Comparison of ENCODE assay signal across 28 cellular contexts in genomic region chr15:48672206-48672605, GRCh38. TPM values are rescaled to one million over a fixed set of nuclear protein-coding genes. Genes with fewer than 3 reads are reported as not detected.
DNase-seq lines count a peak whose midpoint lies in the region; ATAC-seq, FAIRE-seq and TF ChIP-seq lines count a peak whose summit lies in the region.
"Had no signal": no experiment of that assay in that cellular context is flagged by ENCODE, and none has a peak within 500 bp of the region (broad histone marks: within the 10 kb centered on the region; RNA-seq: fewer than 3 reads in every experiment).

No MANE protein-coding gene starts in this region.

- no peak overlapping the region for H3K4me2 ChIP-seq in mammary epithelial cell (ENCODE audit: insufficient read depth, low read depth, low read length)
- no peak overlapping the region for H3K4me2 ChIP-seq in keratinocyte (ENCODE audit: control insufficient read depth, extremely low read depth, insufficient read depth, low read depth, low read length)
- H3K4me2 ChIP-seq: KMS-11 had no signal

- H3K36me3 Mint-ChIP-seq in MCF 10A (ENCODE audit: insufficient read depth, unreplicated experiment) = no peaks in the 10 kb centered on the region
- H3K36me3 Mint-ChIP-seq: activated naive CD8-positive, alpha-beta T cell treated with anti-CD3 and anti-CD28 coated beads for 36 hours; CD4-positive, CD25-positive, alpha-beta regulatory T cell; naive thymus-derived CD8-positive, alpha-beta T cell had no signal

- BruUV-seq in mammary epithelial cell (replicated peaks; lab: Mats Ljungman, UMichigan) (no TSS peak), MCF 10A (replicated peaks; lab: Mats Ljungman, UMichigan) (no TSS peak)

- peak overlapping the region; percentile 53 for H3K27ac ChIP-seq in mammary epithelial cell (ENCODE audit: insufficient read depth, low read depth, low read length)
- peak overlapping the region; percentile 84 for H3K27ac ChIP-seq in brain microvascular endothelial cell
- H3K27ac ChIP-seq in keratinocyte (ENCODE audit: control insufficient read depth, insufficient read depth, low read length) = peak overlapping the region; percentile 80
- peak overlapping the region; percentile 53 to 83 for H3K27ac ChIP-seq in testis
- H3K27ac ChIP-seq: 22Rv1, KMS-11, spleen, upper lobe of left lung had no signal

- no peaks in the 10 kb centered on the region for H3K9me3 ChIP-seq in mammary epithelial cell (replicated peaks; ENCODE audit: insufficient read depth, low read length)
- no peaks in the 10 kb centered on the region for H3K9me3 ChIP-seq in keratinocyte (ENCODE audit: control insufficient read depth, low read depth, low read length)
- H3K9me3 ChIP-seq in testis = no peaks in the 10 kb centered on the region
- H3K9me3 ChIP-seq: spleen, upper lobe of left lung had no signal

- no peak for FAIRE-seq in keratinocyte (lab: Jason Lieb, UNC)
- FAIRE-seq: D721Med had no signal

- H3K9ac ChIP-seq in mammary epithelial cell (ENCODE audit: insufficient read depth, low read length) (no peak overlapping the region), keratinocyte (ENCODE audit: control insufficient read depth, extremely low read depth, insufficient read depth, low read length) (peak overlapping the region; percentile 16)
- H3K9ac ChIP-seq: KMS-11 had no signal

- H3K4me3 Mint-ChIP-seq in MCF 10A (ENCODE audit: unreplicated experiment) = no peak overlapping the region
- H3K4me3 Mint-ChIP-seq: activated CD8-positive, alpha-beta T cell treated with anti-CD3 and anti-CD28 coated beads, Interleukin-2, amount 10 ng/mL, durations not matched to agents 7 days and 5 days; activated naive CD8-positive, alpha-beta T cell treated with anti-CD3 and anti-CD28 coated beads for 36 hours; CD4-positive, CD25-positive, alpha-beta regulatory T cell; naive thymus-derived CD8-positive, alpha-beta T cell; T-helper 17 cell had no signal

- no peak for ATAC-seq in GM19328 (IDR thresholded peaks at IDR 0.05; ENCODE audit: unreplicated experiment)
- no peak for ATAC-seq in GM18517 (IDR thresholded peaks at IDR 0.05; ENCODE audit: unreplicated experiment)
- ATAC-seq: activated CD8-positive, alpha-beta T cell treated with anti-CD3 and anti-CD28 coated beads, Interleukin-2, amount 10 ng/mL, durations not matched to agents 7 days and 5 days; naive thymus-derived CD8-positive, alpha-beta T cell; SK-N-SH treated with all-trans-retinoic acid at 6 μM for 48 hours; T-helper 17 cell had no signal

- no peak overlapping the region for H3K4me3 ChIP-seq in mammary epithelial cell (replicated peaks in 1 of 3; ENCODE audit: insufficient read depth in 1 of 3, low read depth in 2 of 3, low read length in 3 of 3)
- no peak overlapping the region for H3K4me3 ChIP-seq in brain microvascular endothelial cell (ENCODE audit: low read depth, low read length)
- H3K4me3 ChIP-seq in keratinocyte (ENCODE audit: control insufficient read depth in 2 of 3, extremely low read depth in 1 of 3, insufficient read depth in 2 of 3, low read depth in 1 of 3, low read length in 3 of 3) = no peak overlapping the region
- H3K4me3 ChIP-seq in testis = no peak overlapping the region
- H3K4me3 ChIP-seq: spleen, upper lobe of left lung had no signal

- H3K4me1 Mint-ChIP-seq in MCF 10A (ENCODE audit: insufficient read depth, unreplicated experiment) = peaks cover 8% of the 10 kb centered on the region
- H3K4me1 Mint-ChIP-seq: activated naive CD8-positive, alpha-beta T cell treated with anti-CD3 and anti-CD28 coated beads for 36 hours; CD4-positive, CD25-positive, alpha-beta regulatory T cell; naive thymus-derived CD8-positive, alpha-beta T cell; T-helper 17 cell had no signal

- 81% methylated on average over 6 of the region's 6 CpGs for WGBS in mammary epithelial cell (ENCODE audit: low coverage, missing lambda C conversion rate)
- WGBS in testis, 2 donors = 56 to 57% methylated on average over 6 of the region's 6 CpGs

- no peak overlapping the region for H3K27ac Mint-ChIP-seq in MCF 10A (ENCODE audit: low read depth, unreplicated experiment)
- H3K27ac Mint-ChIP-seq: activated CD8-positive, alpha-beta T cell treated with anti-CD3 and anti-CD28 coated beads, Interleukin-2, amount 10 ng/mL, durations not matched to agents 7 days and 5 days; activated naive CD8-positive, alpha-beta T cell treated with anti-CD3 and anti-CD28 coated beads for 36 hours; CD4-positive, CD25-positive, alpha-beta regulatory T cell; naive thymus-derived CD8-positive, alpha-beta T cell; T-helper 17 cell had no signal

- H3K27me3 Mint-ChIP-seq in MCF 10A (ENCODE audit: insufficient read depth, unreplicated experiment) = no peaks in the 10 kb centered on the region
- H3K27me3 Mint-ChIP-seq: activated naive CD8-positive, alpha-beta T cell treated with anti-CD3 and anti-CD28 coated beads for 36 hours; CD4-positive, CD25-positive, alpha-beta regulatory T cell had no signal

- in situ Hi-C loops in mammary epithelial cell (cut with MboI; ENCODE audit: low sequenced_read_pairs in 2 of 2) (no loop called here), brain microvascular endothelial cell (cut with HindIII; ENCODE audit: low pct_ligation_motif_present, low sequenced_read_pairs) (no loop called here)

- intact Hi-C loops in mammary epithelial cell (cut with micrococcal nuclease) = no loop called here
- intact Hi-C loops in MCF 10A (cut with micrococcal nuclease) = no loop called here
- intact Hi-C loops in testis (cut with DNase I; ENCODE audit: low total_unique reads) = no loop called here

- no peaks in the 10 kb centered on the region for H3K9me3 Mint-ChIP-seq in MCF 10A (ENCODE audit: unreplicated experiment)
- H3K9me3 Mint-ChIP-seq: activated naive CD8-positive, alpha-beta T cell treated with anti-CD3 and anti-CD28 coated beads for 36 hours; CD4-positive, CD25-positive, alpha-beta regulatory T cell; naive thymus-derived CD8-positive, alpha-beta T cell had no signal

- dilution Hi-C loops in mammary epithelial cell (cut with HindIII; ENCODE audit: low sequenced_read_pairs) = no loop called here
- dilution Hi-C loops in keratinocyte (cut with MboI; ENCODE audit: extremely low pct_ligation_motif_present, low sequenced_read_pairs) = no loop called here

- no peak for DNase-seq in mammary epithelial cell
- DNase-seq in MCF 10A (ENCODE audit: unreplicated experiment) = no peak
- no peak for DNase-seq in brain microvascular endothelial cell
- DNase-seq in keratinocyte (ENCODE audit: low read depth, low spot score) = no peak
- no peak for DNase-seq in testis
- DNase-seq in GM10248 (ENCODE audit: extremely low spot score) = no peak
- DNase-seq: activated CD4-positive, CD25-positive, alpha-beta regulatory T cell treated with anti-CD3 and anti-CD28 coated beads, Interleukin-2, amount 50 U/mL, for 72 hours; activated CD8-positive, alpha-beta T cell treated with anti-CD3 and anti-CD28 coated beads, Interleukin-2, amount 10 ng/mL, durations not matched to agents 7 days and 5 days; activated effector memory CD4-positive, alpha-beta T cell treated with Interleukin-2 at 50 U/mL for 16 hours; activated naive CD8-positive, alpha-beta T cell treated with anti-CD3 and anti-CD28 coated beads for 36 hours; CD4-positive, CD25-positive, alpha-beta regulatory T cell; cerebellar nuclear complex; foreskin fibroblast; hypothalamus; midbrain; MV-4-11; naive thymus-derived CD8-positive, alpha-beta T cell; NCI-H146; occipital lobe; spleen; T-helper 17 cell; upper lobe of left lung had no signal

- no peaks in the 10 kb centered on the region for H3K9me1 ChIP-seq in keratinocyte (ENCODE audit: control insufficient read depth, extremely low read depth, insufficient read depth, low read length)

- no peaks in the 10 kb centered on the region for H3K79me2 ChIP-seq in mammary epithelial cell (ENCODE audit: insufficient read depth, low read length)
- H3K79me2 ChIP-seq in keratinocyte (ENCODE audit: control insufficient read depth, insufficient read depth, low read length) = no peaks in the 10 kb centered on the region

- H2AFZ ChIP-seq in mammary epithelial cell (ENCODE audit: low read depth, low read length) = no peak overlapping the region
- no peak overlapping the region for H2AFZ ChIP-seq in keratinocyte (ENCODE audit: control insufficient read depth, low read length)

- H3K36me3 ChIP-seq in mammary epithelial cell (ENCODE audit: insufficient read depth, low read length) (no peaks in the 10 kb centered on the region), brain microvascular endothelial cell (replicated peaks) (no peaks in the 10 kb centered on the region), keratinocyte (ENCODE audit: control insufficient read depth in 2 of 2, extremely low read depth in 1 of 2, insufficient read depth in 2 of 2, low read length in 2 of 2) (no peaks in the 10 kb centered on the region), testis (ENCODE audit: low read depth, missing control alignments) (no peaks in the 10 kb centered on the region)
- H3K36me3 ChIP-seq: spleen, upper lobe of left lung had no signal

- TF ChIP-seq CTCF in mammary epithelial cell (conservative IDR thresholded peaks at IDR 0.05 in 1 of 2, IDR thresholded peaks at IDR 0.05 in 1 of 2; ENCODE audit: extremely low read depth in 1 of 2, insufficient read depth in 1 of 2, low read depth in 1 of 2, low read length in 2 of 2) (no peak), MCF 10A (IDR thresholded peaks at IDR 0.05; ENCODE audit: unreplicated experiment) (no peak), brain microvascular endothelial cell (IDR thresholded peaks at IDR 0.05; ENCODE audit: low read depth, low read length, missing control alignments) (no peak), keratinocyte (optimal IDR thresholded peaks at IDR 0.05 in 1 of 3, IDR thresholded peaks at IDR 0.05 in 1 of 3, conservative IDR thresholded peaks at IDR 0.05 in 1 of 3; ENCODE audit: extremely low read depth in 1 of 3, insufficient read depth in 2 of 3, low read length in 3 of 3) (no peak), testis (IDR thresholded peaks at IDR 0.05) (no peak), GM10248 (IDR thresholded peaks at IDR 0.05; ENCODE audit: control extremely low read depth, extremely low read depth, low read depth, missing control alignments) (no peak)

- H3K4me1 ChIP-seq in mammary epithelial cell (ENCODE audit: insufficient read depth, low read length) = peaks cover 11% of the 10 kb centered on the region
- peaks cover 13% of the 10 kb centered on the region for H3K4me1 ChIP-seq in keratinocyte (ENCODE audit: control insufficient read depth, extremely low read depth, insufficient read depth, low read length)
- H3K4me1 ChIP-seq in testis = peaks cover 7% of the 10 kb centered on the region
- H3K4me1 ChIP-seq: spleen, upper lobe of left lung had no signal

- POLR2A ChIA-PET in MCF 10A (lab: Yijun Ruan, JAX) (interaction anchor here (1.0 to 2.4 kb wide), 2 partner anchors 8 to 51 kb away, joined by 5 to 10 read pairs; no protein-coding TSS in a partner anchor), GM10248 (lab: Yijun Ruan, JAX) (no interaction called here)

- CTCF ChIA-PET in mammary epithelial cell (lab: Charles Lee; ENCODE audit: low non-redundant PET) = no interaction called here
- CTCF ChIA-PET in MCF 10A (lab: Yijun Ruan, JAX) = no interaction called here
- CTCF ChIA-PET in GM10248 (lab: Yijun Ruan, JAX) = no interaction called here

- no peak for TF ChIP-seq POLR2A in testis (IDR thresholded peaks at IDR 0.05)

- H3K27me3 ChIP-seq in mammary epithelial cell (ENCODE audit: insufficient read depth, low read length) = no peaks in the 10 kb centered on the region
- no peaks in the 10 kb centered on the region for H3K27me3 ChIP-seq in brain microvascular endothelial cell (replicated peaks)
- no peaks in the 10 kb centered on the region for H3K27me3 ChIP-seq in keratinocyte (ENCODE audit: control insufficient read depth, extremely low read depth, insufficient read depth, low read length)
- H3K27me3 ChIP-seq in testis = no peaks in the 10 kb centered on the region
- H3K27me3 ChIP-seq: spleen, upper lobe of left lung had no signal

- H4K20me1 ChIP-seq in mammary epithelial cell (ENCODE audit: insufficient read depth, low read length) (no peaks in the 10 kb centered on the region), keratinocyte (ENCODE audit: control insufficient read depth, extremely low read depth, insufficient read depth, low read length) (no peaks in the 10 kb centered on the region)

RNA-seq across cellular contexts. Expression of gene FBN1, which starts 26.7 kb away (rescaled TPM):
- total RNA-seq in mammary epithelial cell (10 to 100 TPM; 14.0 to 26.7 TPM), MCF 10A (2022) (14.3 and 24.2 TPM in 2 replicates), testis (10 to 100 TPM; 48.5 to 68.7 TPM)
- polyA plus RNA-seq in mammary epithelial cell (3.6 TPM), keratinocyte (3.1 to 4.8 TPM (median 3.5 TPM) in 3 replicates), testis (ENCODE audit: insufficient read depth, low read depth, low replicate concordance) (77.1 TPM)
- polyA minus RNA-seq in mammary epithelial cell (5.9 TPM), keratinocyte (5.1 to 14.5 TPM (median 11.5 TPM) in 3 replicates)
- 0.32 TPM for polyA plus RNA-seq in keratinocyte (2011; ENCODE audit: low read depth)
- polyA plus RNA-seq in keratinocyte (2011; cell fraction: cytosol; rRNA removed) = 0.96 and 1.0 TPM in 2 replicates
- 12.3 and 12.7 TPM in 2 replicates for polyA plus RNA-seq in keratinocyte (2011; cell fraction: nucleus; rRNA removed)
- polyA plus RNA-seq in keratinocyte (2012; ENCODE audit: low replicate concordance) = 0.18 and 2.9 TPM in 2 replicates
- polyA minus RNA-seq in keratinocyte (2011; cell fraction: cytosol; rRNA and poly(A)+ RNA removed) = 2.3 TPM
- 19.3 and 37.8 TPM in 2 replicates for polyA minus RNA-seq in keratinocyte (2011; cell fraction: nucleus; rRNA and poly(A)+ RNA removed)
- polyA plus RNA-seq: CD4-positive, CD25-positive, alpha-beta regulatory T cell had no signal
